ENCODE assay signal across 15 cellular contexts in genomic region chr2:180761224-180761623, GRCh38.
A peak's percentile ranks its signal among the peaks of the same experiment; 100 is the strongest.
DNase-seq lines count a peak whose midpoint lies in the region; ATAC-seq, FAIRE-seq and TF ChIP-seq lines count a peak whose summit lies in the region.
"Had no signal": no experiment of that assay in that cellular context is flagged by ENCODE, and none has a peak within 500 bp of the region (broad histone marks: within the 10 kb centered on the region; RNA-seq: fewer than 3 reads in every experiment).

No MANE protein-coding gene starts in this region.

- H2BK12ac ChIP-seq in mesenchymal stem cell (ENCODE audit: low read length in 2 of 2) = peak overlapping the region in 1 of 2 experiments; percentile 21

- no peaks in the 10 kb centered on the region for H3K9me1 ChIP-seq in K562 (ENCODE audit: control insufficient read depth, insufficient read depth, low read length)

- H2BK5ac ChIP-seq in mesenchymal stem cell (ENCODE audit: low read depth, low read length, poor library complexity, severe bottlenecking) = no peak overlapping the region

- H3K27ac ChIP-seq in K562 (ENCODE audit: extremely low read depth, low read depth, low read length) = no peak overlapping the region
- H3K27ac ChIP-seq in mesenchymal stem cell (ENCODE audit: low read length, poor library complexity, severe bottlenecking) = peak overlapping the region; percentile 25
- no peak overlapping the region for H3K27ac ChIP-seq in lower lobe of right lung
- H3K27ac ChIP-seq: right lobe of liver had no signal

- no peak for TF ChIP-seq POLR2A in K562 (conservative IDR thresholded peaks at IDR 0.05)

- TF ChIP-seq EP300 in K562 (IDR thresholded peaks at IDR 0.05; ENCODE audit: low read length) = no peak

- BruUV-seq in K562 (replicated peaks; lab: Mats Ljungman, UMichigan) = no TSS peak

- no peak overlapping the region for H4K8ac ChIP-seq in mesenchymal stem cell (ENCODE audit: low read length)

- H3K18ac ChIP-seq in mesenchymal stem cell (ENCODE audit: low read depth in 1 of 2, low read length in 2 of 2) = peak overlapping the region in 1 of 2 experiments; percentile 68

- TF ChIP-seq CTCF in K562 (IDR thresholded peaks at IDR 0.05 in 2 of 3, conservative IDR thresholded peaks at IDR 0.05 in 1 of 3; ENCODE audit: insufficient read depth in 2 of 3, low read depth in 1 of 3, low read length in 3 of 3) = no peak
- no peak for TF ChIP-seq CTCF in lower lobe of right lung (IDR thresholded peaks at IDR 0.05)

- H3K36me3 ChIP-seq in K562 (ENCODE audit: control insufficient read depth, insufficient read depth, low read length) (no peaks in the 10 kb centered on the region), mesenchymal stem cell (ENCODE audit: control insufficient read depth in 1 of 2, insufficient read depth in 2 of 2, low read depth in 1 of 2, low read length in 2 of 2) (no peaks in the 10 kb centered on the region), lower lobe of right lung (no peaks in the 10 kb centered on the region)
- H3K36me3 ChIP-seq: right lobe of liver had no signal

- H3K4me3 ChIP-seq in K562 (no peak overlapping the region), mesenchymal stem cell (ENCODE audit: insufficient read depth in 1 of 2, low read depth in 1 of 2, low read length in 2 of 2) (no peak overlapping the region), lower lobe of right lung (no peak overlapping the region)
- H3K4me3 ChIP-seq: lung, right lobe of liver had no signal

- no peaks in the 10 kb centered on the region for H3K27me3 ChIP-seq in K562 (ENCODE audit: control insufficient read depth in 2 of 2, insufficient read depth in 2 of 2, low read length in 2 of 2)
- H3K27me3 ChIP-seq in mesenchymal stem cell (ENCODE audit: control insufficient read depth in 1 of 2, insufficient read depth in 1 of 2, low read length in 2 of 2) = no peaks in the 10 kb centered on the region
- no peaks in the 10 kb centered on the region for H3K27me3 ChIP-seq in lower lobe of right lung (ENCODE audit: low read depth)
- H3K27me3 ChIP-seq: right lobe of liver had no signal

- intact Hi-C loops in K562 (cut with micrococcal nuclease) (no loop called here), lower lobe of right lung (cut with DNase I) (no loop called here)

- no peak for FAIRE-seq in K562 (lab: Jason Lieb, UNC)
- FAIRE-seq: endometrium had no signal

- whole genome bisulfite sequencing in K562 (ENCODE audit: insufficient coverage, low coverage, missing lambda C conversion rate) = 13% methylated on average over 5 of the region's 5 CpGs
- 22% methylated on average over 5 of the region's 5 CpGs for WGBS in mesenchymal stem cell

- no peak overlapping the region for H3K9ac ChIP-seq in K562 (ENCODE audit: insufficient read depth in 1 of 2, low read depth in 2 of 2, low read length in 2 of 2)
- no peak overlapping the region for H3K9ac ChIP-seq in mesenchymal stem cell (ENCODE audit: low read length)

- TF ChIP-seq RAD21 in K562 (CRISPR knock-in tag; conservative IDR thresholded peaks at IDR 0.05 in 1 of 2, IDR thresholded peaks at IDR 0.05 in 1 of 2) = no peak

- H3K79me2 ChIP-seq in K562 (ENCODE audit: control insufficient read depth, insufficient read depth, low read length) = no peaks in the 10 kb centered on the region

- POLR2A ChIA-PET in K562 (lab: Yijun Ruan, JAX) = no interaction called here

- H2AFZ ChIP-seq in K562 (ENCODE audit: low read depth, low read length) (no peak overlapping the region), mesenchymal stem cell (ENCODE audit: low read depth, low read length) (no peak overlapping the region)

- no peak overlapping the region for H3K4ac ChIP-seq in mesenchymal stem cell (ENCODE audit: low read depth in 1 of 2, low read length in 2 of 2)

- DNase-seq in EH (ENCODE audit: low read depth) (peak; percentile 72), M059J (ENCODE audit: low read depth) (peak; percentile 87), K562 (ENCODE audit: extremely low read depth in 1 of 4, low spot score in 3 of 4) (no peak), mesenchymal stem cell (peak; percentile 87), lower lobe of right lung (no peak), HK-2 (ENCODE audit: unreplicated experiment) (no peak)
- no peak for DNase-seq in stimulated activated CD4-positive, alpha-beta T cell treated with anti-CD3 and anti-CD28 coated beads, Interleukin-12 subunit alpha, Interleukin-12 subunit beta, amount 100 ng/mL, for 4 hours
- DNase-seq: activated CD4-positive, alpha-beta T cell treated with anti-CD3 and anti-CD28 coated beads, Interleukin-2, amount 50 U/mL, for 4 hours; activated naive CD8-positive, alpha-beta T cell treated with anti-CD3 and anti-CD28 coated beads, Interleukin-2, amount 10 ng/mL, durations not matched to agents 7 days and 5 days; NCI-H146; right lobe of liver; stimulated activated CD8-positive, alpha-beta memory T cell treated with anti-CD3 and anti-CD28 coated beads, Interleukin-4, amount 100 ng/mL, for 48 hours had no signal

- H2BK15ac ChIP-seq in mesenchymal stem cell (ENCODE audit: low read depth, poor library complexity, severe bottlenecking) = no peak overlapping the region

- H2BK120ac ChIP-seq in mesenchymal stem cell (ENCODE audit: low read depth, low read length) = no peak overlapping the region

- no peak overlapping the region for H3K23ac ChIP-seq in mesenchymal stem cell (ENCODE audit: low read length in 2 of 2)

- no peak overlapping the region for H4K91ac ChIP-seq in mesenchymal stem cell (ENCODE audit: low read length)

- H3K4me1 ChIP-seq in K562 (replicated peaks in 1 of 2; ENCODE audit: control insufficient read depth in 2 of 2, insufficient read depth in 2 of 2, low read length in 2 of 2) = no peaks in the 10 kb centered on the region
- peaks cover 1% of the 10 kb centered on the region for H3K4me1 ChIP-seq in mesenchymal stem cell (ENCODE audit: control insufficient read depth, insufficient read depth, low read depth, low read length)
- H3K4me1 ChIP-seq in lower lobe of right lung = no peaks in the 10 kb centered on the region
- H3K4me1 ChIP-seq: right lobe of liver had no signal

- H3K14ac ChIP-seq in mesenchymal stem cell (ENCODE audit: low read length in 2 of 2) = no peak overlapping the region

- H3K4me2 ChIP-seq in K562 (ENCODE audit: insufficient read depth, low read length) (no peak overlapping the region), mesenchymal stem cell (ENCODE audit: low read length, poor library complexity, severe bottlenecking) (no peak overlapping the region)

- H3K9me3 ChIP-seq in K562 (replicated peaks; ENCODE audit: control insufficient read depth, insufficient read depth, low read depth, low read length) (no peaks in the 10 kb centered on the region; the same call in 1 of the 2 replicates), mesenchymal stem cell (ENCODE audit: control insufficient read depth, low read length) (no peaks in the 10 kb centered on the region), lower lobe of right lung (no peaks in the 10 kb centered on the region)
- H3K9me3 ChIP-seq: right lobe of liver had no signal

- CTCF ChIA-PET in K562 (lab: Yijun Ruan, JAX; ENCODE audit: low intra/inter-chr PET ratio) = no interaction called here

- no peak overlapping the region for H2AK5ac ChIP-seq in mesenchymal stem cell (ENCODE audit: low read length, severe bottlenecking)

- H3K79me1 ChIP-seq in mesenchymal stem cell (replicated peaks; ENCODE audit: low read length, poor library complexity, severe bottlenecking) = no peaks in the 10 kb centered on the region

- no peak for ATAC-seq in K562
- no peak for ATAC-seq in lower lobe of right lung
- ATAC-seq in GM19023 (IDR thresholded peaks at IDR 0.05; ENCODE audit: unreplicated experiment) = no peak

- H4K20me1 ChIP-seq in K562 (replicated peaks; ENCODE audit: control insufficient read depth, insufficient read depth, low read length) = no peaks in the 10 kb centered on the region

- in situ Hi-C loops in K562 (cut with MboI) = no loop called here

TF ChIP-seq in K562, 482 proteins besides CTCF, POLR2A, EP300 and RAD21:
- TF ChIP-seq MNT (conservative IDR thresholded peaks at IDR 0.05) (no peak), MLLT1 (IDR thresholded peaks at IDR 0.05) (no peak), TFAP4 (CRISPR knock-in tag; IDR thresholded peaks at IDR 0.05; ENCODE audit: borderline replicate concordance) (no peak), CEBPB (tag; IDR thresholded peaks at IDR 0.05) (0 out of 2 replicates have a peak, but pooled peaks have one; percentile 43), SRSF7 (optimal IDR thresholded peaks at IDR 0.05; ENCODE audit: low read depth, low read length) (no peak)

Comparison
In these comparisons a context has a peak if more than half of its experiments do, and no peak if none do; other contexts are left out.
1. DNase-seq: peak in EH (single experiment), M059J (single experiment) and mesenchymal stem cell (single experiment); none in K562 (0 of 4), lower lobe of right lung (single experiment), HK-2 (single experiment) and stimulated activated CD4-positive, alpha-beta T cell treated with anti-CD3 and anti-CD28 coated beads, Interleukin-12 subunit alpha, Interleukin-12 subunit beta, amount 100 ng/mL, for 4 hours (single experiment).